In the genomic region with DNA sequence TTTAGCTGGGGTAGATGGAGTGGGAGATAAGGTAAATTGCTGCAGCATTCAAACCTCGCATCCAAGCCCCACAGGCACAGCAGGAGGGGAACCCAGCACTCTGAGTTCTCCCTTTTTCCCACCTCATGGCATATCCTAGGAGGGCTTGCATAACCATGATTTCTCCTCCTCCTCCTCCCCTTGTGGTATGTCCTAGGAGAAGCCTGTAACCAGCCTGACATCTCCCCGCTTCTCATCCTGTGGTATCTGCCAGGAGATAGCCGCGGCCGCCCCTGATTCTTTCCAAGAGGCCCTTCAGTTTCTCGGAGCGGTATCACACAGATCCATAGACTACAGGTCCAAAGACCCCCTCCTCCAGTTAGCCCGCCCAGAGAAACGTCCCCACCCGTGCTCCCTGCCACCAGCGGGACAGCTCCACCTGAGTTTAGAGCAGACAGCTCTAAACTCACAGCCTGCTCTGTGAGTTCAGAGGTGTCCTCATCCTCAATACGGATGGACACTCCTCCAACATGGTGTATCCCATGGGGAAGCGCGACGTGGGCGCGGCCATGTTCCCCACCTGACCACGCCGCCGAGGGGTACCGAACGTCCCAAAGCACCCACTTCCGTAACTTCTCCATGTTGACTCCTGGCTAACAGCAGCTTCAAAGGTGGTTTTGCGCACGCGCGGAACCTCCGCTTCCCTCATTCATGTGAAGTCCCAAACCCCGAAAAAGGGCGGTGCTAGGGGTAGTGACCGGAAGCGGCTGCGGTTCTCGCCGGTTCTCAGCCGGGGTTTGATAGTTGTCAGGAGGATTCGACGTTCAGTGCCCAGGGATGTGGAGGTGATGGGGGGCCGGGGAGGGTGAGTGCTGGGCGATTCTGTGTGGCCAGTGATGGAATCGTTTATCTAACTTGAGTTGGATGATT, we compare ENCODE assay signal across 8 cellular contexts. TPM values are rescaled to one million over a fixed set of nuclear protein-coding genes. Genes with fewer than 3 reads are reported as not detected.
DNase-seq lines count a peak whose midpoint lies in the region; FAIRE-seq and TF ChIP-seq lines count a peak whose summit lies in the region.

A gene (plus strand): TSS at position 739 of the 909 bp plus-strand sequence. CDS start 9,366 bp downstream, outside the sequence.

- H3K27me3 ChIP-seq in neuronal stem cell (ENCODE audit: control insufficient read depth in 3 of 3, insufficient read depth in 3 of 3, low read depth in 1 of 3, low read length in 3 of 3), result no peaks in the 10 kb centered on the region
- peaks cover 0 to 7% (median 2%) of the 10 kb centered on the region in 5 donors for H3K27me3 ChIP-seq in subcutaneous abdominal adipose tissue (ENCODE audit: control insufficient read depth in 5 of 5, insufficient read depth in 4 of 5, low read length in 5 of 5)

- no peak within 1 kb of the TSS for H4K8ac ChIP-seq in neuronal stem cell (ENCODE audit: low read depth, low read length)

- no CpG with 5 or more reads among the region's 41 CpGs for WGBS in neuronal stem cell (ENCODE audit: extremely low coverage in 2 of 2, insufficient read length in 2 of 2, insufficient replicate concordance in 1 of 2), 2 donors

- H3K27ac ChIP-seq in neuronal stem cell (replicated peaks; ENCODE audit: low read length) (peak within 1 kb of the TSS; percentile 12), subcutaneous abdominal adipose tissue (ENCODE audit: low read depth, low read length) (no peak within 1 kb of the TSS)

- H3K36me3 ChIP-seq in neuronal stem cell (replicated peaks in 1 of 2; ENCODE audit: control insufficient read depth in 2 of 2, insufficient read depth in 2 of 2, low read length in 2 of 2) (no peaks in the 10 kb centered on the region), subcutaneous abdominal adipose tissue (ENCODE audit: control insufficient read depth in 5 of 5, insufficient read depth in 5 of 5, low read length in 5 of 5) (no peaks in the 10 kb centered on the region)

- no peaks in the 10 kb centered on the region for H3K9me3 ChIP-seq in neuronal stem cell (replicated peaks in 1 of 2; ENCODE audit: control insufficient read depth in 2 of 2, insufficient read depth in 1 of 2, low read depth in 1 of 2, low read length in 2 of 2)
- H3K9me3 ChIP-seq in subcutaneous abdominal adipose tissue (ENCODE audit: control insufficient read depth in 5 of 5, low read length in 5 of 5), result no peaks in the 10 kb centered on the region

- H2AFZ ChIP-seq in neuronal stem cell (ENCODE audit: low read length), result peak within 1 kb of the TSS; percentile 97

- H3K4me2 ChIP-seq in neuronal stem cell (ENCODE audit: insufficient read depth, low read length, poor library complexity, severe bottlenecking), result peak within 1 kb of the TSS; percentile 40

- H2BK5ac ChIP-seq in neuronal stem cell (ENCODE audit: low read length), result no peak within 1 kb of the TSS

- in situ Hi-C loops in SK-MEL-5 (cut with HindIII; ENCODE audit: low pct_unique_long_range_greater_than_20kb, low sequenced_read_pairs), result no loop called here

- H3K18ac ChIP-seq in neuronal stem cell (ENCODE audit: low read length), result no peak within 1 kb of the TSS

- H3K36me3 Mint-ChIP-seq in HFFc6 (ENCODE audit: low read depth), result no peaks in the 10 kb centered on the region
- H3K36me3 Mint-ChIP-seq in activated naive CD4-positive, alpha-beta T cell treated with anti-CD3 and anti-CD28 coated beads for 36 hours (ENCODE audit: low read depth), result no peaks in the 10 kb centered on the region

- H2BK12ac ChIP-seq in neuronal stem cell (ENCODE audit: low read length), result no peak within 1 kb of the TSS

- intact Hi-C loops in activated naive CD4-positive, alpha-beta T cell treated with anti-CD3 and anti-CD28 coated beads for 36 hours (cut with micrococcal nuclease), result loop anchor here (2.0 to 10.0 kb wide), 4 partner anchors 98 to 354 kb away; a partner anchor contains a TSS

- no peak for FAIRE-seq in frontal cortex (lab: Jason Lieb, UNC)

- H3K23ac ChIP-seq in neuronal stem cell (ENCODE audit: low read depth, low read length, poor library complexity), result no peak within 1 kb of the TSS

- H2AK5ac ChIP-seq in neuronal stem cell (ENCODE audit: low read depth, low read length), result no peak within 1 kb of the TSS

- H2BK120ac ChIP-seq in neuronal stem cell (ENCODE audit: low read depth, low read length), result no peak within 1 kb of the TSS

- peak within 1 kb of the TSS; percentile 96 for H3K27ac Mint-ChIP-seq in HFFc6
- H3K27ac Mint-ChIP-seq in activated naive CD4-positive, alpha-beta T cell treated with anti-CD3 and anti-CD28 coated beads for 36 hours, result peak within 1 kb of the TSS; percentile 96

- DNase-seq in GM04504 (ENCODE audit: low read depth) (peak; percentile 90), HFFc6 (peak; percentile 96), NAMALWA (ENCODE audit: low spot score) (peak; percentile 94), SK-MEL-5 (ENCODE audit: low read depth, low spot score) (peak; percentile 95), frontal cortex (ENCODE audit: low spot score in 2 of 2) (peak; percentile 34 to 58), neuronal stem cell (ENCODE audit: low spot score) (peak; percentile 91)
- DNase-seq in activated naive CD4-positive, alpha-beta T cell treated with anti-CD3 and anti-CD28 coated beads for 36 hours, result peak; percentile 94

- CTCF ChIA-PET in activated naive CD4-positive, alpha-beta T cell treated with anti-CD3 and anti-CD28 coated beads for 36 hours (lab: Charles Lee), result interaction anchor here (0.5 kb wide), 1 partner anchor 188 kb away, joined by 3 read pairs; no protein-coding TSS in a partner anchor

- H3K4me3 ChIP-seq in neuronal stem cell (ENCODE audit: low read length in 2 of 2), result peak within 1 kb of the TSS; percentile 80 to 81
- peak within 1 kb of the TSS; percentile 66 to 83 (median 76) for H3K4me3 ChIP-seq in subcutaneous abdominal adipose tissue (ENCODE audit: low read depth in 1 of 5, low read length in 5 of 5)

- H3K4me1 Mint-ChIP-seq in HFFc6 (ENCODE audit: low read depth), result peaks cover 11% of the 10 kb centered on the region; the same call in 1 of the 2 replicates
- H3K4me1 Mint-ChIP-seq in activated naive CD4-positive, alpha-beta T cell treated with anti-CD3 and anti-CD28 coated beads for 36 hours (ENCODE audit: low read depth), result peaks cover 18% of the 10 kb centered on the region

- H3K4me3 Mint-ChIP-seq in HFFc6, result peak within 1 kb of the TSS; percentile 99
- peak within 1 kb of the TSS; percentile 81 for H3K4me3 Mint-ChIP-seq in activated naive CD4-positive, alpha-beta T cell treated with anti-CD3 and anti-CD28 coated beads for 36 hours

- H3K4ac ChIP-seq in neuronal stem cell (ENCODE audit: low read length), result no peak within 1 kb of the TSS

- TF ChIP-seq CTCF in HFFc6 (IDR thresholded peaks at IDR 0.05), result no peak

- H3K9ac ChIP-seq in neuronal stem cell (ENCODE audit: low read depth, low read length, poor library complexity) (peak within 1 kb of the TSS; percentile 77), subcutaneous abdominal adipose tissue (ENCODE audit: low read length in 5 of 5) (peak within 1 kb of the TSS in 4 of 5 donors; percentile 58 to 73 (median 66))

- no peak within 1 kb of the TSS for H2BK15ac ChIP-seq in neuronal stem cell (ENCODE audit: low read length)

- no peak within 1 kb of the TSS for H4K91ac ChIP-seq in neuronal stem cell (ENCODE audit: low read depth, low read length, poor library complexity)

- no peaks in the 10 kb centered on the region for H3K79me1 ChIP-seq in neuronal stem cell (ENCODE audit: low read depth, low read length)

- no peaks in the 10 kb centered on the region for H3K9me3 Mint-ChIP-seq in HFFc6
- no peaks in the 10 kb centered on the region for H3K9me3 Mint-ChIP-seq in activated naive CD4-positive, alpha-beta T cell treated with anti-CD3 and anti-CD28 coated beads for 36 hours

- H3K14ac ChIP-seq in neuronal stem cell (ENCODE audit: low read length), result no peak within 1 kb of the TSS

- H3K4me1 ChIP-seq in neuronal stem cell (ENCODE audit: control insufficient read depth in 2 of 2, insufficient read depth in 1 of 2, low read depth in 1 of 2, low read length in 2 of 2) (no peaks in the 10 kb centered on the region), subcutaneous abdominal adipose tissue (ENCODE audit: control insufficient read depth in 5 of 5, insufficient read depth in 5 of 5, low read length in 5 of 5) (peaks cover 0 to 11% (median 8%) of the 10 kb centered on the region in 5 donors)

- H3K27me3 Mint-ChIP-seq in HFFc6 (ENCODE audit: insufficient read depth), result no peaks in the 10 kb centered on the region; the same call in 1 of the 2 replicates
- H3K27me3 Mint-ChIP-seq in activated naive CD4-positive, alpha-beta T cell treated with anti-CD3 and anti-CD28 coated beads for 36 hours (ENCODE audit: low read depth), result no peaks in the 10 kb centered on the region

RNA-seq across cellular contexts. Expression of the gene that starts here (rescaled TPM):
- 1 to 10 TPM; 5.1 to 8.3 (median 6.2) TPM for total RNA-seq in HFFc6 (2021; fragmentation: NEBNext Ultra II Directional; extraction: Animal tissue kit (Norgen Biotek cat#: 25700))
- total RNA-seq in SK-MEL-5 (2014; rRNA removed; shearing (Covaris generic)), result 7.1 and 8.5 TPM in 2 replicates
- 2.0 and 4.1 TPM in 2 replicates for polyA plus RNA-seq in SK-MEL-5 (2015; cell fraction: cytosol; rRNA removed)
- polyA plus RNA-seq in SK-MEL-5 (2015; cell fraction: nucleus; rRNA removed), result 16.7 and 18.7 TPM in 2 replicates
- 1 to 10 TPM; 5.8 to 7.2 TPM for total RNA-seq in activated naive CD4-positive, alpha-beta T cell treated with anti-CD3 and anti-CD28 coated beads for 36 hours
- 13.9 TPM for total RNA-seq in frontal cortex
- 3.8 TPM for polyA plus RNA-seq in neuronal stem cell (2013, experiment 1 of 2)
- polyA plus RNA-seq in neuronal stem cell (2013, experiment 2 of 2), result 4.3 TPM

Comparison
In these comparisons a context has a peak if more than half of its experiments do, and no peak if none do; other contexts are left out.
1. DNase-seq: peak in every context shown above with its lines; median percentile 96 in HFFc6; 95 in SK-MEL-5; 94 in NAMALWA; 94 in activated naive CD4-positive, alpha-beta T cell treated with anti-CD3 and anti-CD28 coated beads for 36 hours; 91 in neuronal stem cell; 90 in GM04504; 46 in frontal cortex.